Comparison of ENCODE assay signal across 11 cellular contexts in genomic region chr12:64756371-64756770, GRCh38. TPM values are rescaled to one million over a fixed set of nuclear protein-coding genes. Genes with fewer than 3 reads are reported as not detected.
A peak's percentile ranks its signal among the peaks of the same experiment; 100 is the strongest.
DNase-seq lines count a peak whose midpoint lies in the region; ATAC-seq and TF ChIP-seq lines count a peak whose summit lies in the region.
"Had no signal": no experiment of that assay in that cellular context is flagged by ENCODE, and none has a peak within 500 bp of the region (broad histone marks: within the 10 kb centered on the region; RNA-seq: fewer than 3 reads in every experiment).

No MANE protein-coding gene starts in this region.

- intact Hi-C loops in activated CD4-positive, alpha-beta T cell treated with anti-CD3 and anti-CD28 coated beads for 36 hours (cut with DNase I, micrococcal nuclease), result loop anchor here (5.0 kb wide), 2 partner anchors 129 to 974 kb away; no protein-coding TSS in a partner anchor
- intact Hi-C loops in sciatic nerve (cut with DNase I), result no loop called here
- intact Hi-C loops in mammary epithelial cell (cut with micrococcal nuclease), result no loop called here

- peaks cover 60% of the 10 kb centered on the region for H3K4me1 Mint-ChIP-seq in activated CD4-positive, alpha-beta T cell treated with anti-CD3 and anti-CD28 coated beads for 36 hours
- H3K4me1 Mint-ChIP-seq in nephron, result peaks cover 24% of the 10 kb centered on the region

- CTCF ChIA-PET in activated CD4-positive, alpha-beta T cell treated with anti-CD3 and anti-CD28 coated beads for 36 hours (lab: Charles Lee), result interaction anchor here (0.6 to 1.1 kb wide), 4 partner anchors 29 to 132 kb away, joined by 3 to 4 read pairs (median 3); no protein-coding TSS in a partner anchor
- CTCF ChIA-PET in mammary epithelial cell (lab: Charles Lee; ENCODE audit: low non-redundant PET), result interaction anchor here (0.6 kb wide), 1 partner anchor 17 kb away, joined by 3 read pairs; no protein-coding TSS in a partner anchor

- WGBS in mammary epithelial cell (ENCODE audit: low coverage, missing lambda C conversion rate), result 100% methylated on average over 2 of the region's 2 CpGs

- in situ Hi-C loops in mammary epithelial cell (cut with MboI; ENCODE audit: low sequenced_read_pairs in 2 of 2), result no loop called here

- H3K9me3 ChIP-seq in mammary epithelial cell (replicated peaks; ENCODE audit: insufficient read depth, low read length), result no peaks in the 10 kb centered on the region
- H3K9me3 ChIP-seq: thoracic aorta had no signal

- H3K79me2 ChIP-seq in mammary epithelial cell (ENCODE audit: insufficient read depth, low read length), result peaks cover 31% of the 10 kb centered on the region

- peaks cover 8% of the 10 kb centered on the region for H3K4me1 ChIP-seq in mammary epithelial cell (ENCODE audit: insufficient read depth, low read length)

- H3K4me2 ChIP-seq in mammary epithelial cell (ENCODE audit: insufficient read depth, low read depth, low read length), result no peak overlapping the region
- H3K4me2 ChIP-seq: PC-9 had no signal

- dilution Hi-C loops in mammary epithelial cell (cut with HindIII; ENCODE audit: low sequenced_read_pairs), result no loop called here

- H3K27ac Mint-ChIP-seq in activated CD4-positive, alpha-beta T cell treated with anti-CD3 and anti-CD28 coated beads for 36 hours, result peak overlapping the region; percentile 31
- no peak overlapping the region for H3K27ac Mint-ChIP-seq in nephron

- H3K27me3 ChIP-seq in mammary epithelial cell (ENCODE audit: insufficient read depth, low read length), result no peaks in the 10 kb centered on the region

- no peak for TF ChIP-seq CTCF in nephron (IDR thresholded peaks at IDR 0.05; ENCODE audit: unreplicated experiment in 3 of 3)
- no peak for TF ChIP-seq CTCF in mammary epithelial cell (conservative IDR thresholded peaks at IDR 0.05 in 1 of 2, IDR thresholded peaks at IDR 0.05 in 1 of 2; ENCODE audit: extremely low read depth in 1 of 2, insufficient read depth in 1 of 2, low read depth in 1 of 2, low read length in 2 of 2)

- no peak overlapping the region for H3K4me3 Mint-ChIP-seq in activated CD4-positive, alpha-beta T cell treated with anti-CD3 and anti-CD28 coated beads for 36 hours
- peak overlapping the region; percentile 8 to 51 (median 38) for H3K4me3 Mint-ChIP-seq in nephron

- no peaks in the 10 kb centered on the region for H3K9me3 Mint-ChIP-seq in activated CD4-positive, alpha-beta T cell treated with anti-CD3 and anti-CD28 coated beads for 36 hours (ENCODE audit: low read depth)
- H3K9me3 Mint-ChIP-seq in nephron, result no peaks in the 10 kb centered on the region

- no peak for DNase-seq in activated CD4-positive, alpha-beta T cell treated with anti-CD3 and anti-CD28 coated beads for 36 hours
- no peak for DNase-seq in activated CD4-positive, alpha-beta T cell treated with anti-CD3 and anti-CD28 coated beads for 48 hours
- no peak for DNase-seq in effector CD8-positive, alpha-beta T cell (lab: John Stamatoyannopoulos, UW)
- no peak for DNase-seq in sciatic nerve (ENCODE audit: low spot score)
- DNase-seq in mammary epithelial cell, result no peak
- DNase-seq: Calu3, PC-9 had no signal

- no peak overlapping the region for H2AFZ ChIP-seq in mammary epithelial cell (ENCODE audit: low read depth, low read length)
- H2AFZ ChIP-seq: PC-9 had no signal

- no peaks in the 10 kb centered on the region for H3K36me3 ChIP-seq in mammary epithelial cell (ENCODE audit: insufficient read depth, low read length)
- H3K36me3 ChIP-seq: thoracic aorta had no signal

- H3K27ac ChIP-seq in mammary epithelial cell (ENCODE audit: insufficient read depth, low read depth, low read length), result no peak overlapping the region
- H3K27ac ChIP-seq: PC-9 had no signal

- H4K20me1 ChIP-seq in mammary epithelial cell (ENCODE audit: insufficient read depth, low read length), result no peaks in the 10 kb centered on the region

- H3K27me3 Mint-ChIP-seq in activated CD4-positive, alpha-beta T cell treated with anti-CD3 and anti-CD28 coated beads for 36 hours, result no peaks in the 10 kb centered on the region
- no peaks in the 10 kb centered on the region for H3K27me3 Mint-ChIP-seq in nephron (ENCODE audit: low read depth)

- H3K4me3 ChIP-seq in mammary epithelial cell (replicated peaks in 1 of 3; ENCODE audit: insufficient read depth in 1 of 3, low read depth in 2 of 3, low read length in 3 of 3), result no peak overlapping the region
- H3K4me3 ChIP-seq: PC-9, thoracic aorta had no signal

- H3K36me3 Mint-ChIP-seq in activated CD4-positive, alpha-beta T cell treated with anti-CD3 and anti-CD28 coated beads for 36 hours (ENCODE audit: low read depth), result peaks cover 12% of the 10 kb centered on the region
- peaks cover 19% of the 10 kb centered on the region for H3K36me3 Mint-ChIP-seq in nephron (ENCODE audit: low read depth)

- BruUV-seq in mammary epithelial cell (replicated peaks; lab: Mats Ljungman, UMichigan), result no TSS peak

- H3K9ac ChIP-seq in mammary epithelial cell (ENCODE audit: insufficient read depth, low read length), result no peak overlapping the region

- POLR2A ChIA-PET in activated CD4-positive, alpha-beta T cell treated with anti-CD3 and anti-CD28 coated beads for 36 hours (lab: Charles Lee), result no interaction called here

- ATAC-seq in activated CD4-positive, alpha-beta T cell treated with anti-CD3 and anti-CD28 coated beads for 36 hours, result peak; percentile 12
- ATAC-seq in GM21529 (IDR thresholded peaks at IDR 0.05; ENCODE audit: unreplicated experiment), result peak; percentile 35
- peak; percentile 52 for ATAC-seq in HG03342 (IDR thresholded peaks at IDR 0.05; ENCODE audit: unreplicated experiment)
- no peak for ATAC-seq in sciatic nerve

RNA-seq across cellular contexts. Expression of gene GNS, which starts 2.8 kb away (rescaled TPM):
- 10 to 100 TPM; 19.9 to 21.9 TPM for total RNA-seq in activated CD4-positive, alpha-beta T cell treated with anti-CD3 and anti-CD28 coated beads for 36 hours
- 82.8 TPM for total RNA-seq in sciatic nerve
- total RNA-seq in mammary epithelial cell, result 100 to 1,000 TPM in 1 of 2 donors, 10 to 100 TPM in 1; 57.6 to 135 TPM
- 37.0 TPM for polyA plus RNA-seq in mammary epithelial cell
- polyA minus RNA-seq in mammary epithelial cell, result 260 TPM

Comparison
In these comparisons a context has a peak if more than half of its experiments do, and no peak if none do; other contexts are left out.
1. intact Hi-C loops: an anchor here in activated CD4-positive, alpha-beta T cell treated with anti-CD3 and anti-CD28 coated beads for 36 hours (5.0 kb wide); none called in sciatic nerve and mammary epithelial cell.